9 cellular contexts compared by ENCODE assay signal in the genomic region with DNA sequence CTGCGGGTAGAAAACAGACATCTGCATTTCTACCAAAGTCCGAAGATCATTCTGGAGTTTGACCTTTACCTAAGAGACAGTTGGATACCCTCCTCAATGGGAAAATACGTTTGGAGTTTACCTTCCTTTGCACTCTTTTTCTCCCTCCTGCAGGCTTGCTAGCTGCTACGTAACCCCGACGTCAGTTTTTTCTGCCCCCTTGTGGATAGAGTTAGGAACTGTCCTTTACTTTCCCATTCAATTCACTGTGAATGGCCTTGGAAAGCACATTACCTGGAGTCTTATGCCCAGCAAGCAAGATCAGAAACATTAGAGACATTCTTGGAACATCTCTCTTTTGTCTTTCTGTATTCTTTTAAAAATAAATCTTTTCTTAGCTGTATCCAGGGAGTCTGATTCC.
DNase-seq lines count a peak whose midpoint lies in the region; ATAC-seq and TF ChIP-seq lines count a peak whose summit lies in the region.
"Had no signal": no experiment of that assay in that cellular context is flagged by ENCODE, and none has a peak within 500 bp of the region (broad histone marks: within the 10 kb centered on the region; RNA-seq: fewer than 3 reads in every experiment).

No MANE protein-coding gene starts in this region.

- H3K27me3 Mint-ChIP-seq in activated CD4-positive, alpha-beta memory T cell treated with anti-CD3 and anti-CD28 coated beads for 36 hours, result no peaks in the 10 kb centered on the region

- intact Hi-C loops in esophagus muscularis mucosa (cut with DNase I), result no loop called here
- intact Hi-C loops in tibial artery (cut with DNase I; ENCODE audit: low total_unique reads), result no loop called here
- intact Hi-C loops in activated CD4-positive, alpha-beta memory T cell treated with anti-CD3 and anti-CD28 coated beads for 36 hours (cut with micrococcal nuclease), result no loop called here

- no peak overlapping the region for H3K27ac Mint-ChIP-seq in activated CD4-positive, alpha-beta memory T cell treated with anti-CD3 and anti-CD28 coated beads for 36 hours

- H3K36me3 Mint-ChIP-seq in activated CD4-positive, alpha-beta memory T cell treated with anti-CD3 and anti-CD28 coated beads for 36 hours, result no peaks in the 10 kb centered on the region

- CTCF ChIA-PET in activated CD4-positive, alpha-beta memory T cell treated with anti-CD3 and anti-CD28 coated beads for 36 hours (lab: Charles Lee), result no interaction called here

- no peaks in the 10 kb centered on the region for H3K9me3 Mint-ChIP-seq in activated CD4-positive, alpha-beta memory T cell treated with anti-CD3 and anti-CD28 coated beads for 36 hours

- TF ChIP-seq EP300 in esophagus muscularis mucosa (IDR thresholded peaks at IDR 0.05), result no peak

- no peaks in the 10 kb centered on the region for H3K9me3 ChIP-seq in esophagus muscularis mucosa
- no peaks in the 10 kb centered on the region for H3K9me3 ChIP-seq in tibial artery
- H3K9me3 ChIP-seq: neutrophil had no signal

- ATAC-seq in GM18498 (IDR thresholded peaks at IDR 0.05; ENCODE audit: unreplicated experiment), result no peak

- WGBS in esophagus muscularis mucosa, result 17% methylated on average over 6 of the region's 6 CpGs

- H3K4me1 Mint-ChIP-seq in activated CD4-positive, alpha-beta memory T cell treated with anti-CD3 and anti-CD28 coated beads for 36 hours (ENCODE audit: low read depth), result no peaks in the 10 kb centered on the region

- TF ChIP-seq POLR2A in esophagus muscularis mucosa (IDR thresholded peaks at IDR 0.05; ENCODE audit: low read depth), result no peak

- POLR2A ChIA-PET in activated CD4-positive, alpha-beta memory T cell treated with anti-CD3 and anti-CD28 coated beads for 36 hours (lab: Charles Lee), result no interaction called here

- no peaks in the 10 kb centered on the region for H3K36me3 ChIP-seq in H7 (replicated peaks; ENCODE audit: control insufficient read depth, insufficient read depth, low read length)
- H3K36me3 ChIP-seq in esophagus muscularis mucosa, result no peaks in the 10 kb centered on the region
- no peaks in the 10 kb centered on the region for H3K36me3 ChIP-seq in tibial artery
- H3K36me3 ChIP-seq: neutrophil had no signal

- H3K4me3 ChIP-seq in H7 (ENCODE audit: insufficient read depth, low read depth, low read length) (no peak overlapping the region), esophagus muscularis mucosa (no peak overlapping the region), tibial artery (no peak overlapping the region)

- H3K4me1 ChIP-seq in esophagus muscularis mucosa (no peaks in the 10 kb centered on the region), tibial artery (peaks cover 0 to 6% (median 0%) of the 10 kb centered on the region in 4 donors)

- H3K27ac ChIP-seq in esophagus muscularis mucosa (replicated peaks in 1 of 4) (no peak overlapping the region), tibial artery (no peak overlapping the region)
- H3K27ac ChIP-seq: neutrophil had no signal

- DNase-seq in NCI-H510A treated with DMSO at 0.1 percent for 48 hours (lab: John Stamatoyannopoulos, UW) (peak; percentile 39), NCI-H510A (lab: John Stamatoyannopoulos, UW) (no peak), H7 (peak; percentile 44), NCI-H345 (lab: John Stamatoyannopoulos, UW) (peak; percentile 58), esophagus muscularis mucosa (ENCODE audit: extremely low spot score) (no peak), tibial artery (no peak)
- no peak for DNase-seq in activated CD4-positive, alpha-beta memory T cell treated with anti-CD3 and anti-CD28 coated beads for 36 hours

- H3K4me3 Mint-ChIP-seq in activated CD4-positive, alpha-beta memory T cell treated with anti-CD3 and anti-CD28 coated beads for 36 hours, result no peak overlapping the region

- no peaks in the 10 kb centered on the region for H3K27me3 ChIP-seq in H7 (ENCODE audit: control insufficient read depth, insufficient read depth, low read length)
- no peaks in the 10 kb centered on the region for H3K27me3 ChIP-seq in esophagus muscularis mucosa
- no peaks in the 10 kb centered on the region for H3K27me3 ChIP-seq in tibial artery
- H3K27me3 ChIP-seq: neutrophil had no signal

- TF ChIP-seq CTCF in esophagus muscularis mucosa (IDR thresholded peaks at IDR 0.05), result peak; percentile 29 to 46 (median 44)
- peak; percentile 27 to 45 for TF ChIP-seq CTCF in tibial artery (IDR thresholded peaks at IDR 0.05)

Comparison
In these comparisons a context has a peak if more than half of its experiments do, and no peak if none do; other contexts are left out.
1. DNase-seq: peak in NCI-H510A treated with DMSO at 0.1 percent for 48 hours (single experiment), H7 (single experiment) and NCI-H345 (single experiment); none in NCI-H510A (single experiment), esophagus muscularis mucosa (single experiment), tibial artery (0 of 2) and activated CD4-positive, alpha-beta memory T cell treated with anti-CD3 and anti-CD28 coated beads for 36 hours (single experiment).